In genomic region chr3:9195390-9195789, GRCh38 we compare ENCODE assay signal across 20 cellular contexts. TPM values are rescaled to one million over a fixed set of nuclear protein-coding genes. Genes with fewer than 3 reads are reported as not detected.
DNase-seq lines count a peak whose midpoint lies in the region; ATAC-seq and TF ChIP-seq lines count a peak whose summit lies in the region.
"Had no signal": no experiment of that assay in that cellular context is flagged by ENCODE, and none has a peak within 500 bp of the region (broad histone marks: within the 10 kb centered on the region; RNA-seq: fewer than 3 reads in every experiment).

No MANE protein-coding gene starts in this region.

- peaks cover 58% of the 10 kb centered on the region for H3K36me3 Mint-ChIP-seq in brain
- H3K36me3 Mint-ChIP-seq in activated naive CD8-positive, alpha-beta T cell treated with anti-CD3 and anti-CD28 coated beads, Interleukin-2, amount 50 U/mL, for 24 hours (ENCODE audit: low read depth), result no peaks in the 10 kb centered on the region
- H3K36me3 Mint-ChIP-seq in activated T-helper 17 cell treated with anti-CD3 and anti-CD28 coated beads, Interleukin-2, amount 50 U/mL, for 72 hours (ENCODE audit: low read depth), result no peaks in the 10 kb centered on the region

- peaks cover 92% of the 10 kb centered on the region for H3K4me1 Mint-ChIP-seq in brain
- no peaks in the 10 kb centered on the region for H3K4me1 Mint-ChIP-seq in activated naive CD8-positive, alpha-beta T cell treated with anti-CD3 and anti-CD28 coated beads, Interleukin-2, amount 50 U/mL, for 24 hours
- H3K4me1 Mint-ChIP-seq in activated T-helper 17 cell treated with anti-CD3 and anti-CD28 coated beads, Interleukin-2, amount 50 U/mL, for 72 hours, result no peaks in the 10 kb centered on the region
- H3K4me1 Mint-ChIP-seq: CD4-positive, CD25-positive, alpha-beta regulatory T cell had no signal

- H3K27ac ChIP-seq in foreskin keratinocyte, result no peak overlapping the region
- H3K27ac ChIP-seq: SJSA1 had no signal

- ATAC-seq in foreskin keratinocyte (peak; percentile 54), HG03432 (IDR thresholded peaks at IDR 0.05; ENCODE audit: unreplicated experiment) (no peak), HG02870 (IDR thresholded peaks at IDR 0.05; ENCODE audit: unreplicated experiment) (no peak)
- ATAC-seq in activated naive CD8-positive, alpha-beta T cell treated with anti-CD3 and anti-CD28 coated beads, Interleukin-2, amount 50 U/mL, for 24 hours, result no peak
- no peak for ATAC-seq in activated T-helper 17 cell treated with anti-CD3 and anti-CD28 coated beads, Interleukin-2, amount 50 U/mL, for 72 hours (replicated peaks)
- ATAC-seq: HCT116, Panc1 had no signal

- TF ChIP-seq CTCF in brain (conservative IDR thresholded peaks at IDR 0.05), result no peak
- no peak for TF ChIP-seq CTCF in foreskin keratinocyte (conservative IDR thresholded peaks at IDR 0.05)

- H3K27me3 ChIP-seq in foreskin keratinocyte, result no peaks in the 10 kb centered on the region
- H3K27me3 ChIP-seq: BE2C, SJSA1 had no signal

- peaks cover 10% of the 10 kb centered on the region for H3K4me1 ChIP-seq in foreskin keratinocyte
- H3K4me1 ChIP-seq: BE2C, SJSA1 had no signal

- no peak overlapping the region for H3K4me3 Mint-ChIP-seq in brain
- no peak overlapping the region for H3K4me3 Mint-ChIP-seq in activated naive CD8-positive, alpha-beta T cell treated with anti-CD3 and anti-CD28 coated beads, Interleukin-2, amount 50 U/mL, for 24 hours
- H3K4me3 Mint-ChIP-seq in activated T-helper 17 cell treated with anti-CD3 and anti-CD28 coated beads, Interleukin-2, amount 50 U/mL, for 72 hours, result no peak overlapping the region
- H3K4me3 Mint-ChIP-seq: CD4-positive, CD25-positive, alpha-beta regulatory T cell had no signal

- peaks cover 8% of the 10 kb centered on the region for H3K27me3 Mint-ChIP-seq in brain
- no peaks in the 10 kb centered on the region for H3K27me3 Mint-ChIP-seq in activated naive CD8-positive, alpha-beta T cell treated with anti-CD3 and anti-CD28 coated beads, Interleukin-2, amount 50 U/mL, for 24 hours
- peaks cover 4% of the 10 kb centered on the region for H3K27me3 Mint-ChIP-seq in activated T-helper 17 cell treated with anti-CD3 and anti-CD28 coated beads, Interleukin-2, amount 50 U/mL, for 72 hours

- H3K27ac Mint-ChIP-seq in brain, result peak overlapping the region in 4 of 5 experiments; percentile 34 to 80 (median 52)
- H3K27ac Mint-ChIP-seq in activated naive CD8-positive, alpha-beta T cell treated with anti-CD3 and anti-CD28 coated beads, Interleukin-2, amount 50 U/mL, for 24 hours, result no peak overlapping the region
- H3K27ac Mint-ChIP-seq in activated T-helper 17 cell treated with anti-CD3 and anti-CD28 coated beads, Interleukin-2, amount 50 U/mL, for 72 hours, result no peak overlapping the region
- H3K27ac Mint-ChIP-seq: CD4-positive, CD25-positive, alpha-beta regulatory T cell had no signal

- DNase-seq in NCI-H69 (lab: John Stamatoyannopoulos, UW) (peak; percentile 22), foreskin keratinocyte (peak in 1 of 2 donors; percentile 31)
- no peak for DNase-seq in activated naive CD8-positive, alpha-beta T cell treated with anti-CD3 and anti-CD28 coated beads, Interleukin-2, amount 50 U/mL, for 24 hours
- DNase-seq: CD4-positive, CD25-positive, alpha-beta regulatory T cell; EL; GF-D8; GOT3; Kasumi-1; MM.1S; NCI-H1092; NCI-H1436; NCI-H1930 had no signal

- H3K9me3 Mint-ChIP-seq in brain, result peaks cover 2 to 26% (median 4%) of the 10 kb centered on the region in 5 experiments
- no peaks in the 10 kb centered on the region for H3K9me3 Mint-ChIP-seq in activated naive CD8-positive, alpha-beta T cell treated with anti-CD3 and anti-CD28 coated beads, Interleukin-2, amount 50 U/mL, for 24 hours
- H3K9me3 Mint-ChIP-seq in activated T-helper 17 cell treated with anti-CD3 and anti-CD28 coated beads, Interleukin-2, amount 50 U/mL, for 72 hours, result no peaks in the 10 kb centered on the region
- H3K9me3 Mint-ChIP-seq: CD4-positive, CD25-positive, alpha-beta regulatory T cell had no signal

RNA-seq across cellular contexts. Expression of gene SRGAP3, which starts 54.1 kb away (rescaled TPM):
- polyA plus RNA-seq in brain (ENCODE audit: insufficient read depth, low read depth, low replicate concordance), result 9.8 TPM
- total RNA-seq in foreskin keratinocyte, result 16.2 and 17.9 TPM in 2 replicates
- 4.4 and 5.0 TPM in 2 replicates for polyA plus RNA-seq in foreskin keratinocyte
- 1 to 10 TPM in 1 of 2 donors, under 1 TPM in 1; 0.97 to 3.9 TPM for total RNA-seq in activated T-helper 17 cell treated with anti-CD3 and anti-CD28 coated beads, Interleukin-2, amount 50 U/mL, for 72 hours

Comparison
In these comparisons a context has a peak if more than half of its experiments do, and no peak if none do; other contexts are left out.
1. H3K27ac Mint-ChIP-seq: peak in brain (4 of 5); none in activated naive CD8-positive, alpha-beta T cell treated with anti-CD3 and anti-CD28 coated beads, Interleukin-2, amount 50 U/mL, for 24 hours (single experiment) and activated T-helper 17 cell treated with anti-CD3 and anti-CD28 coated beads, Interleukin-2, amount 50 U/mL, for 72 hours (single experiment).